ENCODE assay signal across 8 cellular contexts in genomic region chr19:53423684-53424083, GRCh38. TPM values are rescaled to one million over a fixed set of nuclear protein-coding genes. Genes with fewer than 3 reads are reported as not detected.
DNase-seq lines count a peak whose midpoint lies in the region; ATAC-seq, FAIRE-seq and TF ChIP-seq lines count a peak whose summit lies in the region.
"Not testable (repeated sequence)": the region's sequence is repeated elsewhere in the genome, so short reads cannot be mapped to it uniquely, and the experiment has no call there.
"Had no signal": no experiment of that assay in that cellular context is flagged by ENCODE, and none has a peak within 500 bp of the region (broad histone marks: within the 10 kb centered on the region; RNA-seq: fewer than 3 reads in every experiment).

No MANE protein-coding gene starts in this region.

- H3K9me3 ChIP-seq in K562 (replicated peaks; ENCODE audit: control insufficient read depth, insufficient read depth, low read depth, low read length); iPS-18a (ENCODE audit: control insufficient read depth, low read depth, low read length): not testable (repeated sequence)

- H3K36me3 ChIP-seq in K562 (ENCODE audit: control insufficient read depth, insufficient read depth, low read length); iPS-18a (ENCODE audit: control insufficient read depth, low read depth, low read length): not testable (repeated sequence)

- not testable (repeated sequence) for TF ChIP-seq CTCF in K562 (IDR thresholded peaks at IDR 0.05 in 2 of 3, conservative IDR thresholded peaks at IDR 0.05 in 1 of 3; ENCODE audit: insufficient read depth in 2 of 3, low read depth in 1 of 3, low read length in 3 of 3); fibroblast of the aortic adventitia (IDR thresholded peaks at IDR 0.05; ENCODE audit: insufficient read depth, low read length)

- intact Hi-C loops in K562 (cut with micrococcal nuclease) = loop anchor here (5.0 kb wide), 1 partner anchor 324 kb away; no protein-coding TSS in a partner anchor

- FAIRE-seq in K562 (lab: Jason Lieb, UNC) = peak; percentile 91

- not testable (repeated sequence) for H3K79me2 ChIP-seq in K562 (ENCODE audit: control insufficient read depth, insufficient read depth, low read length)

- POLR2A ChIA-PET in K562 (lab: Yijun Ruan, JAX) = not testable (repeated sequence)

- H3K27ac ChIP-seq in K562 (ENCODE audit: extremely low read depth, low read depth, low read length); iPS-18a (ENCODE audit: low read length): not testable (repeated sequence)

- DNase-seq in Daoy (ENCODE audit: low read depth) (peak; percentile 8), NCI-H146 (lab: John Stamatoyannopoulos, UW) (peak; percentile 43), OCI-M1 (lab: John Stamatoyannopoulos, UW) (peak; percentile 8), fibroblast of the aortic adventitia (ENCODE audit: low read depth) (peak; percentile 6), occipital lobe (lab: John Stamatoyannopoulos, UW) (peak; percentile 2)
- not testable (repeated sequence) for DNase-seq in K562 (ENCODE audit: extremely low read depth in 1 of 4, low spot score in 3 of 4)

- BruUV-seq in K562 (replicated peaks; lab: Mats Ljungman, UMichigan) = not testable (repeated sequence)

- not testable (repeated sequence) for H3K4me1 ChIP-seq in K562 (replicated peaks in 1 of 2; ENCODE audit: control insufficient read depth in 2 of 2, insufficient read depth in 2 of 2, low read length in 2 of 2); iPS-18a (ENCODE audit: control insufficient read depth, low read depth, low read length)

- not testable (repeated sequence) for H3K4me2 ChIP-seq in K562 (ENCODE audit: insufficient read depth, low read length)

- TF ChIP-seq EP300 in K562 (IDR thresholded peaks at IDR 0.05; ENCODE audit: low read length) = not testable (repeated sequence)

- not testable (repeated sequence) for H2AFZ ChIP-seq in K562 (ENCODE audit: low read depth, low read length)

- H3K4me3 ChIP-seq in K562; fibroblast of the aortic adventitia (ENCODE audit: low read depth, low read length): not testable (repeated sequence)
- H3K4me3 ChIP-seq in iPS-18a (ENCODE audit: low read length) = peak overlapping the region; percentile 39

- not testable (repeated sequence) for H3K27me3 ChIP-seq in K562 (ENCODE audit: control insufficient read depth in 2 of 2, insufficient read depth in 2 of 2, low read length in 2 of 2); iPS-18a (ENCODE audit: control insufficient read depth, insufficient read depth, low read length)

- ATAC-seq in K562 = peak; percentile 76

- WGBS in K562 (ENCODE audit: insufficient coverage, low coverage, missing lambda C conversion rate) = 41% methylated on average over 7 of the region's 9 CpGs

- not testable (repeated sequence) for H3K9ac ChIP-seq in K562 (ENCODE audit: insufficient read depth in 1 of 2, low read depth in 2 of 2, low read length in 2 of 2); iPS-18a (ENCODE audit: low read length)

- in situ Hi-C loops in K562 (cut with MboI) = loop anchor here (5.0 kb wide), 1 partner anchor 79 kb away; no protein-coding TSS in a partner anchor

- not testable (repeated sequence) for H3K9me1 ChIP-seq in K562 (ENCODE audit: control insufficient read depth, insufficient read depth, low read length)

- CTCF ChIA-PET in K562 (lab: Yijun Ruan, JAX; ENCODE audit: low intra/inter-chr PET ratio) = interaction anchor here (0.7 kb wide), 1 partner anchor 370 kb away, joined by 5 read pairs; no protein-coding TSS in a partner anchor

- H4K20me1 ChIP-seq in K562 (replicated peaks; ENCODE audit: control insufficient read depth, insufficient read depth, low read length) = not testable (repeated sequence)

- not testable (repeated sequence) for TF ChIP-seq RAD21 in K562 (CRISPR knock-in tag; conservative IDR thresholded peaks at IDR 0.05 in 1 of 2, IDR thresholded peaks at IDR 0.05 in 1 of 2)

- not testable (repeated sequence) for TF ChIP-seq POLR2A in K562 (conservative IDR thresholded peaks at IDR 0.05)

RNA-seq across cellular contexts. Expression of gene ZNF761, which starts 8.1 kb away (rescaled TPM):
- total RNA-seq in Daoy (2014; rRNA removed; shearing (Covaris generic)) = 12.3 and 12.8 TPM in 2 replicates
- total RNA-seq in K562 (2011; cell fraction: chromatin; rRNA removed; ENCODE audit: low replicate concordance) = 14.6 and 49.9 TPM in 2 replicates
- total RNA-seq in K562 (2011; cell fraction: nucleolus; rRNA removed) = 12.7 and 17.0 TPM in 2 replicates
- total RNA-seq in K562 (2011; cell fraction: nucleoplasm; rRNA removed) = 23.3 and 24.8 TPM in 2 replicates
- total RNA-seq in K562 (2014; rRNA removed) (10.3 and 11.1 TPM in 2 replicates), K562 (2014; rRNA removed; fragmentation: Illumina TruSeq; extraction: Trizol) (19.6 and 19.7 TPM in 2 replicates), K562 (2015; rRNA removed; fragmentation: Illumina TruSeq; extraction: Trizol) (15.1 and 18.1 TPM in 2 replicates), K562 (2021) (11.3 and 11.8 TPM in 2 replicates), fibroblast of the aortic adventitia (ENCODE audit: low replicate concordance) (10.8 and 11.5 TPM in 2 replicates), occipital lobe (20.7 TPM)
- polyA plus RNA-seq in K562 (2011; rRNA removed) (17.9 and 25.2 TPM in 2 replicates), K562 (2014; fragmentation: Illumina TruSeq; extraction: Trizol) (16.3 and 17.0 TPM in 2 replicates), K562 (2014; fragmentation: Nextera tagmentation; extraction: Ambion mirVana) (10 to 100 TPM; 13.0 to 30.2 TPM), K562 (2014; rRNA removed) (10.3 and 10.5 TPM in 2 replicates)
- polyA plus RNA-seq in K562 (2011; cell fraction: cytosol; rRNA removed) = 8.1 and 11.7 TPM in 2 replicates
- polyA plus RNA-seq in K562 (2011; cell fraction: nucleus; rRNA removed) = 14.3 and 15.7 TPM in 2 replicates
- 9.6 and 11.1 TPM in 2 replicates for polyA plus RNA-seq in K562 (2012)
- polyA minus RNA-seq in K562 (2011; rRNA and poly(A)+ RNA removed) = 29.5 and 29.7 TPM in 2 replicates
- polyA minus RNA-seq in K562 (2011; cell fraction: cytosol; rRNA and poly(A)+ RNA removed) = 9.3 and 9.4 TPM in 2 replicates
- 7.4 and 9.2 TPM in 2 replicates for polyA minus RNA-seq in K562 (2011; cell fraction: nucleus; rRNA and poly(A)+ RNA removed)

RNA-seq across cellular contexts. Expression of gene ZNF765, which starts 28.7 kb away (rescaled TPM):
- 11.1 and 12.3 TPM in 2 replicates for total RNA-seq in Daoy (2014; rRNA removed; shearing (Covaris generic))
- 22.3 and 41.4 TPM in 2 replicates for total RNA-seq in K562 (2011; cell fraction: chromatin; rRNA removed; ENCODE audit: low replicate concordance)
- total RNA-seq in K562 (2011; cell fraction: nucleolus; rRNA removed) = 16.3 and 20.1 TPM in 2 replicates
- total RNA-seq in K562 (2011; cell fraction: nucleoplasm; rRNA removed) = 17.6 and 19.8 TPM in 2 replicates
- total RNA-seq in K562 (2014; rRNA removed) (8.0 and 8.5 TPM in 2 replicates), K562 (2014; rRNA removed; fragmentation: Illumina TruSeq; extraction: Trizol) (17.5 and 18.7 TPM in 2 replicates), K562 (2015; rRNA removed; fragmentation: Illumina TruSeq; extraction: Trizol) (13.5 and 16.6 TPM in 2 replicates), K562 (2021) (9.8 and 9.9 TPM in 2 replicates), fibroblast of the aortic adventitia (ENCODE audit: low replicate concordance) (3.9 and 11.5 TPM in 2 replicates), occipital lobe (33.7 TPM)
- polyA plus RNA-seq in K562 (2011; rRNA removed) (12.5 and 12.7 TPM in 2 replicates), K562 (2014; fragmentation: Illumina TruSeq; extraction: Trizol) (8.7 and 9.4 TPM in 2 replicates), K562 (2014; fragmentation: Nextera tagmentation; extraction: Ambion mirVana) (1 to 10 TPM; 6.6 to 9.6 TPM), K562 (2014; rRNA removed) (5.4 and 8.1 TPM in 2 replicates)
- polyA plus RNA-seq in K562 (2011; cell fraction: cytosol; rRNA removed) = 4.1 and 5.6 TPM in 2 replicates
- 20.1 and 23.8 TPM in 2 replicates for polyA plus RNA-seq in K562 (2011; cell fraction: nucleus; rRNA removed)
- polyA plus RNA-seq in K562 (2012) = 6.2 and 6.8 TPM in 2 replicates
- 35.9 and 37.9 TPM in 2 replicates for polyA minus RNA-seq in K562 (2011; rRNA and poly(A)+ RNA removed)
- polyA minus RNA-seq in K562 (2011; cell fraction: cytosol; rRNA and poly(A)+ RNA removed) = 8.0 and 8.6 TPM in 2 replicates
- 11.6 and 19.9 TPM in 2 replicates for polyA minus RNA-seq in K562 (2011; cell fraction: nucleus; rRNA and poly(A)+ RNA removed)

RNA-seq across cellular contexts. Expression of gene ZNF813, which starts 43.8 kb away (rescaled TPM):
- 4.4 and 8.0 TPM in 2 replicates for total RNA-seq in Daoy (2014; rRNA removed; shearing (Covaris generic))
- total RNA-seq in K562 (2011; cell fraction: chromatin; rRNA removed; ENCODE audit: low replicate concordance) = 5.1 and 19.1 TPM in 2 replicates
- total RNA-seq in K562 (2011; cell fraction: nucleolus; rRNA removed) = 3.2 and 4.2 TPM in 2 replicates
- 4.9 and 5.8 TPM in 2 replicates for total RNA-seq in K562 (2011; cell fraction: nucleoplasm; rRNA removed)
- total RNA-seq in K562 (2014; rRNA removed) (3.7 and 5.3 TPM in 2 replicates), K562 (2014; rRNA removed; fragmentation: Illumina TruSeq; extraction: Trizol) (8.0 and 10.8 TPM in 2 replicates), K562 (2015; rRNA removed; fragmentation: Illumina TruSeq; extraction: Trizol) (7.0 and 7.6 TPM in 2 replicates), K562 (2021) (4.8 and 5.6 TPM in 2 replicates), fibroblast of the aortic adventitia (ENCODE audit: low replicate concordance) (2.5 and 4.0 TPM in 2 replicates), occipital lobe (6.6 TPM)
- polyA plus RNA-seq in K562 (2011; rRNA removed) (3.3 and 5.5 TPM in 2 replicates), K562 (2014; fragmentation: Illumina TruSeq; extraction: Trizol) (4.6 and 5.0 TPM in 2 replicates), K562 (2014; fragmentation: Nextera tagmentation; extraction: Ambion mirVana) (1 to 10 TPM; 1.3 to 2.7 TPM), K562 (2014; rRNA removed) (2.0 and 2.6 TPM in 2 replicates)
- 0.97 and 1.7 TPM in 2 replicates for polyA plus RNA-seq in K562 (2011; cell fraction: cytosol; rRNA removed)
- polyA plus RNA-seq in K562 (2011; cell fraction: nucleus; rRNA removed) = 1.9 and 2.1 TPM in 2 replicates
- 2.9 and 3.3 TPM in 2 replicates for polyA plus RNA-seq in K562 (2012)
- 18.0 and 19.1 TPM in 2 replicates for polyA minus RNA-seq in K562 (2011; rRNA and poly(A)+ RNA removed)
- polyA minus RNA-seq in K562 (2011; cell fraction: cytosol; rRNA and poly(A)+ RNA removed) = 5.2 and 7.7 TPM in 2 replicates
- polyA minus RNA-seq in K562 (2011; cell fraction: nucleus; rRNA and poly(A)+ RNA removed) = 3.2 and 6.2 TPM in 2 replicates
- total RNA-seq: Calu3 had no signal

RNA-seq across cellular contexts. Expression of gene ZNF525, which starts 58.2 kb away (rescaled TPM):
- 8.1 and 11.2 TPM in 2 replicates for total RNA-seq in Daoy (2014; rRNA removed; shearing (Covaris generic))
- total RNA-seq in K562 (2011; cell fraction: chromatin; rRNA removed; ENCODE audit: low replicate concordance) = 12.6 and 34.8 TPM in 2 replicates
- total RNA-seq in K562 (2011; cell fraction: nucleolus; rRNA removed) = 6.3 and 10.8 TPM in 2 replicates
- 17.3 and 18.7 TPM in 2 replicates for total RNA-seq in K562 (2011; cell fraction: nucleoplasm; rRNA removed)
- total RNA-seq in K562 (2014; rRNA removed) (4.1 and 6.9 TPM in 2 replicates), K562 (2014; rRNA removed; fragmentation: Illumina TruSeq; extraction: Trizol) (11.0 and 12.0 TPM in 2 replicates), K562 (2015; rRNA removed; fragmentation: Illumina TruSeq; extraction: Trizol) (5.7 and 6.7 TPM in 2 replicates), K562 (2021) (6.5 and 6.7 TPM in 2 replicates), fibroblast of the aortic adventitia (ENCODE audit: low replicate concordance) (3.9 and 5.5 TPM in 2 replicates), occipital lobe (37.1 TPM)
- polyA plus RNA-seq in K562 (2011; rRNA removed) (6.4 and 10.8 TPM in 2 replicates), K562 (2014; fragmentation: Illumina TruSeq; extraction: Trizol) (6.5 and 7.0 TPM in 2 replicates), K562 (2014; fragmentation: Nextera tagmentation; extraction: Ambion mirVana) (1 to 10 TPM; 1.5 to 2.5 TPM), K562 (2014; rRNA removed) (4.5 and 5.4 TPM in 2 replicates)
- polyA plus RNA-seq in K562 (2011; cell fraction: cytosol; rRNA removed) = 1.4 and 2.7 TPM in 2 replicates
- 5.9 and 6.6 TPM in 2 replicates for polyA plus RNA-seq in K562 (2011; cell fraction: nucleus; rRNA removed)
- polyA plus RNA-seq in K562 (2012) = 3.4 and 4.3 TPM in 2 replicates
- 14.5 and 16.1 TPM in 2 replicates for polyA minus RNA-seq in K562 (2011; rRNA and poly(A)+ RNA removed)
- 2.2 and 5.0 TPM in 2 replicates for polyA minus RNA-seq in K562 (2011; cell fraction: cytosol; rRNA and poly(A)+ RNA removed)
- 5.3 and 7.7 TPM in 2 replicates for polyA minus RNA-seq in K562 (2011; cell fraction: nucleus; rRNA and poly(A)+ RNA removed)
